In the genomic region with DNA sequence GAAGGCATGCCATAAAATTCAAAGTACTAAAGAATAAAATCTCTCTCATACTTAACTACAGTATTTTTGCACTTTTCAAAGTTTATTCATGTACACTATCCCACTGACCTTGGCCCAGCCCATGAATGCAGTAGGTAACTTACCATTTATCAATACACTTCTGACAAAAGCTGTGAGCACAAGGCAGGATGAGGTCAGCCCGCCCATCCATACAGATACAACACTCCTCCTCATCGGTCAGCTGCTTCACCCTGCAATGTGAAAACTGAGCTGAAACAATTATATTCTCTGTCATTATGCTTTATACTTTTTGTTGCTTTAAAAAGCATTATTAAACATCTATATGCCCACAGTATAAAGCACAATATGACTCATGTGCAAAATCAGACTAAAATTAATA, we compare ENCODE assay signal across 20 cellular contexts. TPM values are rescaled to one million over a fixed set of nuclear protein-coding genes. Genes with fewer than 3 reads are reported as not detected.
DNase-seq lines count a peak whose midpoint lies in the region; ATAC-seq and TF ChIP-seq lines count a peak whose summit lies in the region.
"Had no signal": no experiment of that assay in that cellular context is flagged by ENCODE, and none has a peak within 500 bp of the region (broad histone marks: within the 10 kb centered on the region; RNA-seq: fewer than 3 reads in every experiment).

No MANE protein-coding gene starts in this region.

- intact Hi-C loops in dorsolateral prefrontal cortex (cut with DNase I): loop anchor here in 1 of 2 donors (10.0 kb wide), 1 partner anchor 64 kb away; a partner anchor contains a TSS
- intact Hi-C loops in testis (cut with DNase I; ENCODE audit: low total_unique reads): no loop called here

- H3K4me1 ChIP-seq in testis: peaks cover 12% of the 10 kb centered on the region
- H3K4me1 ChIP-seq: BE2C, HAP-1 had no signal

- DNase-seq in dorsolateral prefrontal cortex: no peak
- DNase-seq in testis: peak; percentile 75
- DNase-seq in NCI-H1105 (lab: John Stamatoyannopoulos, UW): no peak
- DNase-seq: BE2C; CD4-positive, CD25-positive, alpha-beta regulatory T cell; COR-L47; GM23248; NCI-H1417; NCI-H187; NCI-H2107; NCI-H510A; NCI-H748 treated with DMSO at 0.1 percent for 48 hours; RPMI8226 had no signal

- H3K36me3 Mint-ChIP-seq in IgD-negative memory B cell: peaks cover 7% of the 10 kb centered on the region

- H3K27me3 ChIP-seq in dorsolateral prefrontal cortex: no peaks in the 10 kb centered on the region
- H3K27me3 ChIP-seq in layer of hippocampus (ENCODE audit: control insufficient read depth, insufficient read depth, low read length): no peaks in the 10 kb centered on the region
- H3K27me3 ChIP-seq in testis: no peaks in the 10 kb centered on the region
- H3K27me3 ChIP-seq: BE2C had no signal

- H3K4me3 ChIP-seq in dorsolateral prefrontal cortex (no peak overlapping the region), testis (no peak overlapping the region)
- H3K4me3 ChIP-seq: GM23248, HAP-1, K562 had no signal

- H3K9me3 ChIP-seq in testis: no peaks in the 10 kb centered on the region
- H3K9me3 ChIP-seq: BE2C, HAP-1 had no signal

- H3K27ac ChIP-seq in dorsolateral prefrontal cortex (peak overlapping the region in 56 of 59 donors; percentile 21 to 98 (median 88)), layer of hippocampus (ENCODE audit: low read depth, low read length) (peak overlapping the region; percentile 60), testis (peak overlapping the region; percentile 14 to 31)
- H3K27ac ChIP-seq: GM23248 had no signal

- WGBS in testis, 2 donors: 58 to 79% methylated on average over 2 of the region's 2 CpGs

- TF ChIP-seq CTCF in dorsolateral prefrontal cortex (IDR thresholded peaks at IDR 0.05 in 54 of 56, conservative IDR thresholded peaks at IDR 0.05 in 2 of 56; ENCODE audit: low read depth in 1 of 56, partially characterized antibody in 56 of 56) (no peak), testis (IDR thresholded peaks at IDR 0.05) (no peak)

- peaks cover 15 to 25% (median 17%) of the 10 kb centered on the region in 3 donors for H3K4me1 Mint-ChIP-seq in IgD-negative memory B cell

- no peaks in the 10 kb centered on the region for H3K9me3 Mint-ChIP-seq in IgD-negative memory B cell
- H3K9me3 Mint-ChIP-seq: CD4-positive, CD25-positive, alpha-beta regulatory T cell had no signal

- no peak overlapping the region for H3K4me3 Mint-ChIP-seq in IgD-negative memory B cell
- H3K4me3 Mint-ChIP-seq: CD4-positive, CD25-positive, alpha-beta regulatory T cell had no signal

- ATAC-seq in HG03442 (IDR thresholded peaks at IDR 0.05; ENCODE audit: unreplicated experiment): no peak
- ATAC-seq in GM18861 (IDR thresholded peaks at IDR 0.05; ENCODE audit: unreplicated experiment): no peak
- ATAC-seq: K562 had no signal

- H3K27ac Mint-ChIP-seq in IgD-negative memory B cell: peak overlapping the region in 2 of 3 donors; percentile 70 to 73

- no peaks in the 10 kb centered on the region for H3K27me3 Mint-ChIP-seq in IgD-negative memory B cell
- H3K27me3 Mint-ChIP-seq: CD4-positive, CD25-positive, alpha-beta regulatory T cell had no signal

- no peaks in the 10 kb centered on the region for H3K36me3 ChIP-seq in testis (ENCODE audit: low read depth, missing control alignments)
- H3K36me3 ChIP-seq: BE2C had no signal

- no peak for TF ChIP-seq POLR2A in testis (IDR thresholded peaks at IDR 0.05)

RNA-seq across cellular contexts. Expression of a gene that starts 22.1 kb away (rescaled TPM):
- polyA plus RNA-seq in IgD-negative memory B cell (73.6 TPM), testis (ENCODE audit: insufficient read depth, low read depth, low replicate concordance) (172 TPM)
- total RNA-seq in dorsolateral prefrontal cortex (100 to 1,000 TPM in 15 of 120 experiments, 10 to 100 TPM in 105; 47.2 to 142 (median 77.9) TPM), testis (10 to 100 TPM; 63.1 to 91.3 TPM)

RNA-seq across cellular contexts. Expression of a gene that starts 49.6 kb away (rescaled TPM):
- polyA plus RNA-seq in IgD-negative memory B cell (0.10 TPM), testis (ENCODE audit: insufficient read depth, low read depth, low replicate concordance) (24.1 TPM)
- total RNA-seq in dorsolateral prefrontal cortex (10 to 100 TPM in 45 of 120 experiments, 1 to 10 TPM in 75; 2.0 to 88.5 (median 7.9) TPM), testis (1 to 10 TPM; 4.6 to 7.5 TPM)
- total RNA-seq: CD4-positive, CD25-positive, alpha-beta regulatory T cell; GM23248; PC-3 had no signal
- polyA plus RNA-seq: CD4-positive, CD25-positive, alpha-beta regulatory T cell; GM23248 had no signal

Comparison
In these comparisons a context has a peak if more than half of its experiments do, and no peak if none do; other contexts are left out.
1. H3K27ac ChIP-seq: peak in every context shown above with its lines; median percentile 88 in dorsolateral prefrontal cortex; 60 in layer of hippocampus; 22 in testis.